In genomic region chr3:124935264-124935663, GRCh38 we compare ENCODE assay signal across 27 cellular contexts. TPM values are rescaled to one million over a fixed set of nuclear protein-coding genes. Genes with fewer than 3 reads are reported as not detected.
DNase-seq lines count a peak whose midpoint lies in the region; ATAC-seq and TF ChIP-seq lines count a peak whose summit lies in the region.
"Had no signal": no experiment of that assay in that cellular context is flagged by ENCODE, and none has a peak within 500 bp of the region (broad histone marks: within the 10 kb centered on the region; RNA-seq: fewer than 3 reads in every experiment).

No MANE protein-coding gene starts in this region.

- no peak overlapping the region for H2BK15ac ChIP-seq in mesenchymal stem cell (ENCODE audit: low read depth, poor library complexity, severe bottlenecking)

- no peak overlapping the region for H2BK5ac ChIP-seq in mesenchymal stem cell (ENCODE audit: low read depth, low read length, poor library complexity, severe bottlenecking)

- no peak overlapping the region for H2AK5ac ChIP-seq in mesenchymal stem cell (ENCODE audit: low read length, severe bottlenecking)

- no peak overlapping the region for H3K4me3 Mint-ChIP-seq in stimulated activated memory B cell treated with anti-CD40 and anti-IgM and Interleukin-4, amounts not matched to agents 10 μg/mL and 1 μg/mL and 100 μg/mL, for 72 hours
- H3K4me3 Mint-ChIP-seq in CD4-positive, alpha-beta T cell, result no peak overlapping the region
- H3K4me3 Mint-ChIP-seq: CD4-positive, alpha-beta memory T cell; IgD-negative memory B cell; naive thymus-derived CD4-positive, alpha-beta T cell; T-cell had no signal

- H3K4ac ChIP-seq in mesenchymal stem cell (ENCODE audit: low read depth in 1 of 2, low read length in 2 of 2), result no peak overlapping the region

- H3K9me3 Mint-ChIP-seq in stimulated activated memory B cell treated with anti-CD40 and anti-IgM and Interleukin-4, amounts not matched to agents 10 μg/mL and 1 μg/mL and 100 μg/mL, for 72 hours, result no peaks in the 10 kb centered on the region
- H3K9me3 Mint-ChIP-seq in CD4-positive, alpha-beta T cell, result no peaks in the 10 kb centered on the region
- H3K9me3 Mint-ChIP-seq: T-cell had no signal

- H3K27me3 ChIP-seq in CD4-positive, alpha-beta T cell (ENCODE audit: control insufficient read depth, insufficient read depth, low read length), result no peaks in the 10 kb centered on the region
- H3K27me3 ChIP-seq in mesenchymal stem cell (ENCODE audit: control insufficient read depth in 1 of 2, insufficient read depth in 1 of 2, low read length in 2 of 2), result peaks cover 0 to 9% of the 10 kb centered on the region in 2 experiments
- H3K27me3 ChIP-seq: spleen had no signal

- H3K36me3 ChIP-seq in mesenchymal stem cell (ENCODE audit: control insufficient read depth in 1 of 2, insufficient read depth in 2 of 2, low read depth in 1 of 2, low read length in 2 of 2), result no peaks in the 10 kb centered on the region
- H3K36me3 ChIP-seq: SJCRH30, spleen had no signal

- H3K4me1 Mint-ChIP-seq in stimulated activated memory B cell treated with anti-CD40 and anti-IgM and Interleukin-4, amounts not matched to agents 10 μg/mL and 1 μg/mL and 100 μg/mL, for 72 hours, result no peaks in the 10 kb centered on the region
- no peaks in the 10 kb centered on the region for H3K4me1 Mint-ChIP-seq in CD4-positive, alpha-beta T cell (ENCODE audit: low read depth)
- H3K4me1 Mint-ChIP-seq: CD4-positive, alpha-beta memory T cell; IgD-negative memory B cell; T-cell had no signal

- no peak overlapping the region for H3K9ac ChIP-seq in mesenchymal stem cell (ENCODE audit: low read length)
- H3K9ac ChIP-seq: GM23248 had no signal

- CTCF ChIA-PET in CD4-positive, alpha-beta T cell (lab: Charles Lee), result no interaction called here

- no peaks in the 10 kb centered on the region for H3K4me1 ChIP-seq in mesenchymal stem cell (ENCODE audit: control insufficient read depth, insufficient read depth, low read depth, low read length)
- H3K4me1 ChIP-seq: SJCRH30, spleen had no signal

- H3K9me3 ChIP-seq in CD4-positive, alpha-beta T cell (ENCODE audit: control insufficient read depth, low read length), result no peaks in the 10 kb centered on the region
- H3K9me3 ChIP-seq in mesenchymal stem cell (ENCODE audit: control insufficient read depth, low read length), result no peaks in the 10 kb centered on the region
- H3K9me3 ChIP-seq: SJCRH30, spleen had no signal

- intact Hi-C loops in CD4-positive, alpha-beta T cell (cut with DNase I, micrococcal nuclease), result no loop called here

- ATAC-seq in GM18867 (IDR thresholded peaks at IDR 0.05; ENCODE audit: unreplicated experiment) (peak; percentile 76), GM21723 (IDR thresholded peaks at IDR 0.05; ENCODE audit: unreplicated experiment) (peak; percentile 52), HG03045 (IDR thresholded peaks at IDR 0.05; ENCODE audit: unreplicated experiment) (no peak)
- peak; percentile 59 for ATAC-seq in stimulated activated memory B cell treated with anti-CD40 and anti-IgM and Interleukin-4, amounts not matched to agents 10 μg/mL and 1 μg/mL and 100 μg/mL, for 72 hours
- no peak for ATAC-seq in CD4-positive, alpha-beta T cell (ENCODE audit: poor library complexity)
- ATAC-seq: naive thymus-derived CD4-positive, alpha-beta T cell; T-cell had no signal

- H3K36me3 Mint-ChIP-seq in stimulated activated memory B cell treated with anti-CD40 and anti-IgM and Interleukin-4, amounts not matched to agents 10 μg/mL and 1 μg/mL and 100 μg/mL, for 72 hours, result no peaks in the 10 kb centered on the region
- H3K36me3 Mint-ChIP-seq in CD4-positive, alpha-beta T cell (ENCODE audit: low read depth), result no peaks in the 10 kb centered on the region
- H3K36me3 Mint-ChIP-seq: naive thymus-derived CD4-positive, alpha-beta T cell; T-cell had no signal

- no peak overlapping the region for H3K4me2 ChIP-seq in mesenchymal stem cell (ENCODE audit: low read length, poor library complexity, severe bottlenecking)

- H2BK12ac ChIP-seq in mesenchymal stem cell (ENCODE audit: low read length in 2 of 2), result no peak overlapping the region

- H4K8ac ChIP-seq in mesenchymal stem cell (ENCODE audit: low read length), result no peak overlapping the region

- TF ChIP-seq CTCF in CD4-positive, alpha-beta T cell (IDR thresholded peaks at IDR 0.05), result no peak

- peaks cover 6% of the 10 kb centered on the region for H3K27me3 Mint-ChIP-seq in stimulated activated memory B cell treated with anti-CD40 and anti-IgM and Interleukin-4, amounts not matched to agents 10 μg/mL and 1 μg/mL and 100 μg/mL, for 72 hours
- H3K27me3 Mint-ChIP-seq in CD4-positive, alpha-beta T cell, result peaks cover 20% of the 10 kb centered on the region

- H3K79me1 ChIP-seq in mesenchymal stem cell (replicated peaks; ENCODE audit: low read length, poor library complexity, severe bottlenecking), result no peaks in the 10 kb centered on the region

- no peak overlapping the region for H2BK120ac ChIP-seq in mesenchymal stem cell (ENCODE audit: low read depth, low read length)

- no peak overlapping the region for H2AFZ ChIP-seq in mesenchymal stem cell (ENCODE audit: low read depth, low read length)
- H2AFZ ChIP-seq: GM23248 had no signal

- no peak overlapping the region for H3K4me3 ChIP-seq in mesenchymal stem cell (ENCODE audit: insufficient read depth in 1 of 2, low read depth in 1 of 2, low read length in 2 of 2)
- H3K4me3 ChIP-seq: coronary artery, GM23248, SJCRH30, spleen had no signal

- POLR2A ChIA-PET in CD4-positive, alpha-beta T cell (lab: Charles Lee), result no interaction called here

- no peak overlapping the region for H3K18ac ChIP-seq in mesenchymal stem cell (ENCODE audit: low read depth in 1 of 2, low read length in 2 of 2)

- no peak overlapping the region for H3K14ac ChIP-seq in mesenchymal stem cell (ENCODE audit: low read length in 2 of 2)

- no peak overlapping the region for H4K91ac ChIP-seq in mesenchymal stem cell (ENCODE audit: low read length)

- no peak overlapping the region for H3K23ac ChIP-seq in mesenchymal stem cell (ENCODE audit: low read length in 2 of 2)

- DNase-seq in NOMO-1 treated with DMSO at 0.1 percent for 48 hours (lab: John Stamatoyannopoulos, UW; ENCODE audit: unreplicated experiment) (peak; percentile 63), mesenchymal stem cell (no peak), islet precursor cell (no peak)
- DNase-seq in CD4-positive, alpha-beta T cell, result no peak
- DNase-seq: activated naive CD4-positive, alpha-beta T cell treated with Interleukin-2 at 50 U/mL for 16 hours; activated T-cell treated with anti-CD3 and anti-CD28 coated beads, Interleukin-2, amount 50 U/mL, for 48 hours; amniotic stem cell; CD4-positive, alpha-beta memory T cell; DMS153; GM23248; naive thymus-derived CD4-positive, alpha-beta T cell; NCI-H1694 treated with DMSO at 0.1 percent for 48 hours; NCI-H748 treated with DMSO at 0.1 percent for 48 hours; occipital lobe; SJCRH30; spleen; T-cell; trophoblast cell had no signal

- H3K27ac ChIP-seq in CD4-positive, alpha-beta T cell (ENCODE audit: low read depth, low read length), result no peak overlapping the region
- no peak overlapping the region for H3K27ac ChIP-seq in mesenchymal stem cell (ENCODE audit: low read length, poor library complexity, severe bottlenecking)
- H3K27ac ChIP-seq: coronary artery, GM23248, SJCRH30, spleen had no signal

- no peak overlapping the region for H3K27ac Mint-ChIP-seq in stimulated activated memory B cell treated with anti-CD40 and anti-IgM and Interleukin-4, amounts not matched to agents 10 μg/mL and 1 μg/mL and 100 μg/mL, for 72 hours
- no peak overlapping the region for H3K27ac Mint-ChIP-seq in CD4-positive, alpha-beta T cell
- H3K27ac Mint-ChIP-seq: CD4-positive, alpha-beta memory T cell; naive thymus-derived CD4-positive, alpha-beta T cell; T-cell had no signal

RNA-seq across cellular contexts. Expression of gene MUC13, which starts 0.7 kb away (rescaled TPM):
- total RNA-seq in CD4-positive, alpha-beta T cell, result under 1 TPM in 1 of 2 experiments, not detected in 1; 0.47 TPM
- not detected for polyA plus RNA-seq in mesenchymal stem cell (2013, experiment 1 of 2)
- polyA plus RNA-seq in mesenchymal stem cell (2013, experiment 2 of 2), result not detected
- total RNA-seq: activated CD8-positive, alpha-beta memory T cell treated with anti-CD3 and anti-CD28 coated beads for 36 hours; bronchial epithelial cell; CD4-positive, alpha-beta memory T cell; naive thymus-derived CD4-positive, alpha-beta T cell; occipital lobe; SJCRH30 had no signal
- polyA plus RNA-seq: CD4-positive, alpha-beta memory T cell; fibroblast of lung; IgD-negative memory B cell; naive thymus-derived CD4-positive, alpha-beta T cell had no signal

RNA-seq across cellular contexts. Expression of gene ITGB5, which starts 48.1 kb away (rescaled TPM):
- under 1 TPM; 0.47 to 0.85 TPM for total RNA-seq in CD4-positive, alpha-beta T cell
- 478 TPM for polyA plus RNA-seq in mesenchymal stem cell (2013, experiment 1 of 2)
- 472 TPM for polyA plus RNA-seq in mesenchymal stem cell (2013, experiment 2 of 2)

Comparison
In these comparisons a context has a peak if more than half of its experiments do, and no peak if none do; other contexts are left out.
1. ATAC-seq: peak in GM18867 (single experiment), GM21723 (single experiment) and stimulated activated memory B cell treated with anti-CD40 and anti-IgM and Interleukin-4, amounts not matched to agents 10 μg/mL and 1 μg/mL and 100 μg/mL, for 72 hours (single experiment); none in CD4-positive, alpha-beta T cell (single experiment) and HG03045 (single experiment).